In the genomic region with DNA sequence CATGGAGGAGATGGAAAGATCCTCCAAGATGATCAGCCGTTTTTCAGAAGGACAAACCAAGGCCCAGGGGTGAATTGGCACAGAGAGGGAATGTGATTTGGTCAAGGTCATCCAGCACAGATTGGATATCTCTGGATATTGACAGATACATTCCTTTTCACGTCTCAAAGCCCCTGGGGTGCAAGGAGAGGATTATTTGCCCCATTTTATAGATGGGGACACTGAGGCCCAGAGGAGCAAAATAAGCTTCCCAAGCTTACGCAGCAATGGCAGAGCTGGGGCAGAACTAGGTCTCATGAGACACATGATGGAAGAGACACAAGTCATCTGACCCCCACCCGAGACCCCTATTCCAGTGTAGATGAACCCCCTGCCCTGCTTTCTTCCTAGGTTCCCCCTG, we compare ENCODE assay signal across 12 cellular contexts. TPM values are rescaled to one million over a fixed set of nuclear protein-coding genes. Genes with fewer than 3 reads are reported as not detected.
DNase-seq lines count a peak whose midpoint lies in the region; TF ChIP-seq lines count a peak whose summit lies in the region.
"Had no signal": no experiment of that assay in that cellular context is flagged by ENCODE, and none has a peak within 500 bp of the region (broad histone marks: within the 10 kb centered on the region; RNA-seq: fewer than 3 reads in every experiment).

No MANE protein-coding gene starts in this region.

- H3K27me3 ChIP-seq in muscle layer of colon (ENCODE audit: control insufficient read depth in 1 of 2, insufficient read depth in 2 of 2, low read length in 2 of 2) (no peaks in the 10 kb centered on the region), testis (no peaks in the 10 kb centered on the region)

- H3K27me3 Mint-ChIP-seq in IgD-negative memory B cell (peaks cover 5% of the 10 kb centered on the region), brain (peaks cover 8% of the 10 kb centered on the region)

- H3K36me3 ChIP-seq in muscle layer of colon (ENCODE audit: insufficient read depth, low read length): no peaks in the 10 kb centered on the region
- H3K36me3 ChIP-seq in testis (ENCODE audit: low read depth, missing control alignments): no peaks in the 10 kb centered on the region

- DNase-seq in testis (no peak), NCI-H446 (lab: John Stamatoyannopoulos, UW) (no peak), superior temporal gyrus (ENCODE audit: extremely low spot score) (no peak), NCI-H345 (lab: John Stamatoyannopoulos, UW) (no peak)
- DNase-seq: activated CD4-positive, alpha-beta T cell treated with anti-CD3 and anti-CD28 coated beads for 4 hours; activated naive CD4-positive, alpha-beta T cell treated with anti-CD3 and anti-CD28 coated beads for 36 hours; DMS79 treated with DMSO at 0.1 percent for 48 hours; NCI-H446 treated with DMSO at 0.1 percent for 48 hours; SHP77 treated with DMSO at 0.1 percent for 48 hours had no signal

- TF ChIP-seq CTCF in brain (conservative IDR thresholded peaks at IDR 0.05) (no peak), testis (IDR thresholded peaks at IDR 0.05) (no peak)

- 64% methylated on average over 4 of the region's 4 CpGs for WGBS in testis, 2 donors

- peak overlapping the region in 1 of 2 donors; percentile 72 for H3K4me3 ChIP-seq in muscle layer of colon (ENCODE audit: low read depth in 1 of 2, low read length in 2 of 2)
- H3K4me3 ChIP-seq in testis: no peak overlapping the region

- peak overlapping the region in 1 of 3 donors; percentile 36 for H3K27ac Mint-ChIP-seq in IgD-negative memory B cell
- H3K27ac Mint-ChIP-seq in brain: peak overlapping the region in 4 of 5 experiments; percentile 82 to 98 (median 98)
- H3K27ac Mint-ChIP-seq: activated naive CD4-positive, alpha-beta T cell treated with anti-CD3 and anti-CD28 coated beads for 36 hours had no signal

- H3K27ac ChIP-seq in muscle layer of colon (ENCODE audit: low read depth, low read length) (peak overlapping the region; percentile 13), testis (peak overlapping the region; percentile 81 to 89)

- peaks cover 2% of the 10 kb centered on the region for H3K36me3 Mint-ChIP-seq in IgD-negative memory B cell
- no peaks in the 10 kb centered on the region for H3K36me3 Mint-ChIP-seq in brain

- H3K4me1 Mint-ChIP-seq in IgD-negative memory B cell (peaks cover 4 to 31% (median 17%) of the 10 kb centered on the region in 3 donors), brain (peaks cover 80% of the 10 kb centered on the region)

- H3K4me3 Mint-ChIP-seq in IgD-negative memory B cell (peak overlapping the region; percentile 71 to 97 (median 88)), brain (peak overlapping the region in 1 of 5 experiments; percentile 88)

- H3K9me3 ChIP-seq in muscle layer of colon (ENCODE audit: low read length) (no peaks in the 10 kb centered on the region), testis (no peaks in the 10 kb centered on the region)

- intact Hi-C loops in testis (cut with DNase I; ENCODE audit: low total_unique reads): no loop called here

- H3K4me1 ChIP-seq in muscle layer of colon (ENCODE audit: insufficient read depth, low read length) (peaks cover 15% of the 10 kb centered on the region), testis (peaks cover 29% of the 10 kb centered on the region)

- TF ChIP-seq POLR2A in testis (IDR thresholded peaks at IDR 0.05): no peak

- H3K9me3 Mint-ChIP-seq in IgD-negative memory B cell: no peaks in the 10 kb centered on the region
- no peaks in the 10 kb centered on the region for H3K9me3 Mint-ChIP-seq in brain
- H3K9me3 Mint-ChIP-seq: activated naive CD4-positive, alpha-beta T cell treated with anti-CD3 and anti-CD28 coated beads for 36 hours had no signal

- H3K9ac ChIP-seq in muscle layer of colon (ENCODE audit: low read length): no peak overlapping the region

RNA-seq across cellular contexts. Expression of a gene that starts 0.9 kb away (rescaled TPM):
- polyA plus RNA-seq in IgD-negative memory B cell: 0.45 TPM
- polyA plus RNA-seq in brain (ENCODE audit: insufficient read depth, low read depth, low replicate concordance): 32.0 TPM
- 10 to 100 TPM; 71.2 to 87.0 TPM for total RNA-seq in testis
- polyA plus RNA-seq in testis (ENCODE audit: insufficient read depth, low read depth, low replicate concordance): 61.6 TPM

RNA-seq across cellular contexts. Expression of a gene that starts 10.0 kb away (rescaled TPM):
- polyA plus RNA-seq in IgD-negative memory B cell (not detected), brain (ENCODE audit: insufficient read depth, low read depth, low replicate concordance) (not detected), testis (ENCODE audit: insufficient read depth, low read depth, low replicate concordance) (3.4 TPM)
- total RNA-seq in testis: 1 to 10 TPM; 3.4 to 5.2 TPM
- total RNA-seq: activated naive CD4-positive, alpha-beta T cell treated with anti-CD3 and anti-CD28 coated beads for 36 hours had no signal

RNA-seq across cellular contexts. Expression of a gene that starts 33.3 kb away (rescaled TPM):
- polyA plus RNA-seq in IgD-negative memory B cell (not detected), brain (ENCODE audit: insufficient read depth, low read depth, low replicate concordance) (4.1 TPM), testis (ENCODE audit: insufficient read depth, low read depth, low replicate concordance) (not detected)
- under 1 TPM in 1 of 2 donors, not detected in 1; 0.12 TPM for total RNA-seq in testis
- total RNA-seq: activated naive CD4-positive, alpha-beta T cell treated with anti-CD3 and anti-CD28 coated beads for 36 hours had no signal

Comparison
In these comparisons a context has a peak if more than half of its experiments do, and no peak if none do; other contexts are left out.
1. RNA of a gene that starts 0.9 kb away (polyA plus RNA-seq): 61.6 TPM in testis (single experiment) and 32.0 TPM in brain (single experiment); 0.45 TPM in IgD-negative memory B cell (single experiment); every median in the first group is over 10 times any median in the second.